In the genomic region with DNA sequence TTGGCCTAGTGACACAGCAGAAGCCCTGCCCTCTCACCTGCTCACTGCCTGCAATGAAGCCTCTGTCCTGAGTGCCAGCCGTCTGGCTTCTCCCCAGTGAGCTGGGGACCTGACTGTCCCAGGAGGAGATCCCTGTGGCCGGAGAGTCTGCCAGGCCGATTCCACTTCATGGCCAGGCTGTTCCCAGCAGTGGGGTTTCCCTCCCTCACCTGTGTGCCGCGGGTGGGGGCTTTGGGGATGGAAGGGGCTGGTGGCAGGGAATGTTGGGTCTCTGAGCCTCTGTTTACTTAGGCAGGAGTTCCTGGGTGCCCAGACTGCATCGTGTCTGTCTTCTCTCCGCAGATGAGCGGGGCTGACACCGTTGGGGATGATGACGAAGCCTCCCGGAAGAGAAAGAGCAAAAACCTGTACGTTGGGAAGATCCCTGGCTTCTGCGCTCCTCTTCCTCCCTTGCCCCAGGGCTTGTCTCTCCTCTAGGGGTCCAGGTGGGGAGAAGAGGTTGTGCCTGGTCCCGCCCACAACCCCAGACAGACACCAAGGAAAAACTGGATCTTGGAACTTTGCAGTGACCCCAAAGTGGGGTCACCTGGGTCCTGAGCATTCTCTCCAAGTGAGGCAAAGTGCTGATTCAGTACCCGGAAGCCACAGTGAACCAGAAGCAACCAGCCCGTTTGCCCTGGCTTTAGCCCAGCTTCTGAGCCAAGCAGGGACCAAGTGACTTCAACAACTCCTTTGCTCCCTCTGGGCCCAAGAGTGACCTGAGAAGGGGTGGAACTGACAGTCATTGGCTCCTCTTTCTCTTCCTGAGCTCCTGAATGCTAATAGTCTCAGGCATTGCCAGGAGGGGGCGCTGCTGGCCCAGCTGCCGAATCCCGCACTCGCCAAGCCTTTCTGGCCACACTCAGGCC, we compare ENCODE assay signal across 8 cellular contexts.
A peak's percentile ranks its signal among the peaks of the same experiment; 100 is the strongest.
DNase-seq lines count a peak whose midpoint lies in the region; ATAC-seq and TF ChIP-seq lines count a peak whose summit lies in the region.

No MANE protein-coding gene starts in this region.

- ATAC-seq in HG02642 (IDR thresholded peaks at IDR 0.05; ENCODE audit: poor library complexity, unreplicated experiment) (peak; percentile 42), lower lobe of right lung (peak; percentile 46 to 57)

- H3K4me1 ChIP-seq in lower lobe of right lung: peaks cover 78% of the 10 kb centered on the region

- intact Hi-C loops in lower lobe of right lung (cut with DNase I): loop anchor here (5.0 kb wide), 1 partner anchor 66 kb away; no protein-coding TSS in a partner anchor

- peak; percentile 90 for TF ChIP-seq CTCF in lower lobe of right lung (IDR thresholded peaks at IDR 0.05)

- no peak overlapping the region for H3K4me3 ChIP-seq in lower lobe of right lung

- peak overlapping the region; percentile 65 for H3K27ac ChIP-seq in lower lobe of right lung

- H3K36me3 ChIP-seq in lower lobe of right lung: peaks cover 45% of the 10 kb centered on the region

- no peaks in the 10 kb centered on the region for H3K9me3 ChIP-seq in lower lobe of right lung

- H3K27me3 ChIP-seq in lower lobe of right lung (ENCODE audit: low read depth): no peaks in the 10 kb centered on the region

- DNase-seq in NCI-H1417 (lab: John Stamatoyannopoulos, UW) (peak; percentile 7 to 64 (median 19)), NCI-H1417 treated with DMSO at 0.1 percent for 48 hours (lab: John Stamatoyannopoulos, UW) (no peak), NCI-H2227 treated with DMSO at 0.1 percent for 48 hours (lab: John Stamatoyannopoulos, UW) (peak; percentile 50), dedifferentiated amniotic fluid mesenchymal stem cell (ENCODE audit: extremely low spot score) (peak; percentile 56), lower lobe of right lung (peak; percentile 74)
- DNase-seq in activated CD4-positive, alpha-beta T cell treated with anti-CD3 and anti-CD28 coated beads for 1 hour: peak; percentile 20
- DNase-seq in stimulated activated CD8-positive, alpha-beta memory T cell treated with anti-CD3 and anti-CD28 coated beads, Interleukin-2, amount 100 ng/mL, for 48 hours (ENCODE audit: low read depth in 2 of 2): peak; percentile 59 to 71
